In the genomic region with DNA sequence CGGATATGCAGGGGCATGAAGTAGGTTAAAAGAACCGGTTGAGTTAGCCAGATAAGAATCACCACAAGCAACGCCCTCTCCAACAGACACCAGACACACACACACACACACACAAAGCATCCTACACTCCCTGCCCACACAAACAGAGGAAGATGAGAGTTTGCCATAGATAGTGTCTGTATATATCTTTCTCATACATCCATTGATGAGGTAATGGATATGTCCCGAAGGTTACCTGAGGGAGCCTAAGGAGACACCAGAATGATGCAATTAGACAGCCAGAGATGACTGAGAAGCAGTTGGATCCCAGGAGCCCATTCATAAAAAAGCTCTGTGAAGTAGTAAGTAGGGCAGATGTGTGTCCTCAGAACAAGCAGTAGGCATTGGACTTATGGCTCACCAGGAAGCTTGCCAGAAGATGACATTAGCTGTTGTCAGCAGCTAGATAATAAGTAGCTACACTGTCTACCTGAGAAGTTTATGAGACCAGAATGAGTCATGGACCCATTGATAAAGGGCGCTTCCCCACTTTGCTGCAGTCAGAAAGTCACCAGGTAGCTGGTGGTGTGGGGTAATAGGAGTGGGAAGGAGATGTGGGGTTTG, we compare ENCODE assay signal across 15 cellular contexts.
DNase-seq lines count a peak whose midpoint lies in the region; ATAC-seq, FAIRE-seq and TF ChIP-seq lines count a peak whose summit lies in the region.
"Had no signal": no experiment of that assay in that cellular context is flagged by ENCODE, and none has a peak within 500 bp of the region (broad histone marks: within the 10 kb centered on the region; RNA-seq: fewer than 3 reads in every experiment).

No MANE protein-coding gene starts in this region.

- H3K4me1 ChIP-seq in small intestine (ENCODE audit: control insufficient read depth in 2 of 2, insufficient read depth in 1 of 2, low read depth in 1 of 2, low read length in 1 of 2) (no peaks in the 10 kb centered on the region), gastrocnemius medialis (no peaks in the 10 kb centered on the region)
- H3K4me1 ChIP-seq: lower lobe of right lung had no signal

- no peaks in the 10 kb centered on the region for H3K36me3 Mint-ChIP-seq in activated CD8-positive, alpha-beta T cell treated with anti-CD3 and anti-CD28 coated beads, Interleukin-2, amount 10 ng/mL, durations not matched to agents 7 days and 5 days (ENCODE audit: low read depth)
- H3K36me3 Mint-ChIP-seq in activated T-cell treated with anti-CD3 and anti-CD28 coated beads, Interleukin-2, amount 50 U/mL, for 72 hours (ENCODE audit: insufficient read depth in 2 of 2), result no peaks in the 10 kb centered on the region
- H3K36me3 Mint-ChIP-seq: CD8-positive, alpha-beta memory T cell had no signal

- H3K9me3 ChIP-seq in small intestine (ENCODE audit: control insufficient read depth, low read depth) (no peaks in the 10 kb centered on the region), gastrocnemius medialis (no peaks in the 10 kb centered on the region)
- H3K9me3 ChIP-seq: lower lobe of right lung had no signal

- DNase-seq in NCI-H226 (peak; percentile 24), epithelial cell of proximal tubule (ENCODE audit: low read depth) (peak; percentile 76), small intestine (peak; percentile 1), gastrocnemius medialis (no peak)
- no peak for DNase-seq in activated CD8-positive, alpha-beta T cell treated with anti-CD3 and anti-CD28 coated beads, Interleukin-2, amount 10 ng/mL, durations not matched to agents 7 days and 5 days
- no peak for DNase-seq in activated T-cell treated with anti-CD3 and anti-CD28 coated beads, Interleukin-2, amount 50 U/mL, for 72 hours
- no peak for DNase-seq in activated CD4-positive, alpha-beta T cell treated with anti-CD3 and anti-CD28 coated beads for 48 hours
- DNase-seq: CD8-positive, alpha-beta memory T cell; Kasumi-1; lower lobe of right lung; NCI-H2081 treated with DMSO at 0.1 percent for 48 hours; substantia nigra; T-helper 1 cell had no signal

- H3K27me3 Mint-ChIP-seq in activated CD8-positive, alpha-beta T cell treated with anti-CD3 and anti-CD28 coated beads, Interleukin-2, amount 10 ng/mL, durations not matched to agents 7 days and 5 days (ENCODE audit: low read depth), result no peaks in the 10 kb centered on the region
- no peaks in the 10 kb centered on the region for H3K27me3 Mint-ChIP-seq in activated T-cell treated with anti-CD3 and anti-CD28 coated beads, Interleukin-2, amount 50 U/mL, for 72 hours (ENCODE audit: low read depth)
- H3K27me3 Mint-ChIP-seq: CD8-positive, alpha-beta memory T cell had no signal

- no peak for TF ChIP-seq POLR2A in gastrocnemius medialis (IDR thresholded peaks at IDR 0.05)

- CTCF ChIA-PET in activated CD8-positive, alpha-beta T cell treated with anti-CD3 and anti-CD28 coated beads, Interleukin-2, amount 10 ng/mL, durations not matched to agents 7 days and 5 days (lab: Charles Lee), result no interaction called here

- no peak overlapping the region for H3K4me3 Mint-ChIP-seq in activated CD8-positive, alpha-beta T cell treated with anti-CD3 and anti-CD28 coated beads, Interleukin-2, amount 10 ng/mL, durations not matched to agents 7 days and 5 days
- H3K4me3 Mint-ChIP-seq in activated T-cell treated with anti-CD3 and anti-CD28 coated beads, Interleukin-2, amount 50 U/mL, for 72 hours, result no peak overlapping the region
- H3K4me3 Mint-ChIP-seq: CD8-positive, alpha-beta memory T cell; neural crest cell had no signal

- H3K27me3 ChIP-seq in small intestine (ENCODE audit: control insufficient read depth in 2 of 2, insufficient read depth in 2 of 2, low read length in 2 of 2) (no peaks in the 10 kb centered on the region), gastrocnemius medialis (no peaks in the 10 kb centered on the region)

- H3K36me3 ChIP-seq in small intestine (ENCODE audit: control insufficient read depth in 2 of 2, insufficient read depth in 2 of 2, low read length in 2 of 2) (no peaks in the 10 kb centered on the region), gastrocnemius medialis (no peaks in the 10 kb centered on the region)
- H3K36me3 ChIP-seq: lower lobe of right lung had no signal

- H3K27ac ChIP-seq in small intestine (ENCODE audit: low read depth in 1 of 2, low read length in 1 of 2) (no peak overlapping the region), gastrocnemius medialis (no peak overlapping the region)
- H3K27ac ChIP-seq: lower lobe of right lung had no signal

- peak; percentile 73 for ATAC-seq in GM18907 (IDR thresholded peaks at IDR 0.05; ENCODE audit: unreplicated experiment)
- ATAC-seq in activated CD8-positive, alpha-beta T cell treated with anti-CD3 and anti-CD28 coated beads, Interleukin-2, amount 10 ng/mL, durations not matched to agents 7 days and 5 days, result no peak
- ATAC-seq in gastrocnemius medialis, result no peak
- ATAC-seq in activated T-cell treated with anti-CD3 and anti-CD28 coated beads, Interleukin-2, amount 50 U/mL, for 72 hours (replicated peaks in 1 of 2), result no peak
- ATAC-seq: lower lobe of right lung had no signal

- in situ Hi-C loops in gastrocnemius medialis (cut with MboI; ENCODE audit: low sequenced_read_pairs in 4 of 4), result loop anchor here in 1 of 4 donors (25.0 kb wide), 1 partner anchor 301 kb away; a partner anchor contains a TSS

- intact Hi-C loops in gastrocnemius medialis (cut with DNase I; ENCODE audit: low total_unique reads), result no loop called here

- TF ChIP-seq CTCF in epithelial cell of proximal tubule (conservative IDR thresholded peaks at IDR 0.05; ENCODE audit: low read depth, low read length), result no peak
- TF ChIP-seq CTCF in gastrocnemius medialis (IDR thresholded peaks at IDR 0.05 in 4 of 5, conservative IDR thresholded peaks at IDR 0.05 in 1 of 5), result no peak

- POLR2A ChIA-PET in activated CD8-positive, alpha-beta T cell treated with anti-CD3 and anti-CD28 coated beads, Interleukin-2, amount 10 ng/mL, durations not matched to agents 7 days and 5 days (lab: Charles Lee), result no interaction called here

- FAIRE-seq in small intestine (lab: Jason Lieb, UNC), result no peak

- H3K9me3 Mint-ChIP-seq in activated CD8-positive, alpha-beta T cell treated with anti-CD3 and anti-CD28 coated beads, Interleukin-2, amount 10 ng/mL, durations not matched to agents 7 days and 5 days (ENCODE audit: insufficient read depth), result no peaks in the 10 kb centered on the region
- no peaks in the 10 kb centered on the region for H3K9me3 Mint-ChIP-seq in activated T-cell treated with anti-CD3 and anti-CD28 coated beads, Interleukin-2, amount 50 U/mL, for 72 hours
- H3K9me3 Mint-ChIP-seq: neural crest cell had no signal

- no peak overlapping the region for H3K27ac Mint-ChIP-seq in activated CD8-positive, alpha-beta T cell treated with anti-CD3 and anti-CD28 coated beads, Interleukin-2, amount 10 ng/mL, durations not matched to agents 7 days and 5 days
- no peak overlapping the region for H3K27ac Mint-ChIP-seq in activated T-cell treated with anti-CD3 and anti-CD28 coated beads, Interleukin-2, amount 50 U/mL, for 72 hours
- H3K27ac Mint-ChIP-seq: CD8-positive, alpha-beta memory T cell had no signal

- no peaks in the 10 kb centered on the region for H3K4me1 Mint-ChIP-seq in activated CD8-positive, alpha-beta T cell treated with anti-CD3 and anti-CD28 coated beads, Interleukin-2, amount 10 ng/mL, durations not matched to agents 7 days and 5 days (ENCODE audit: low read depth)
- H3K4me1 Mint-ChIP-seq in activated T-cell treated with anti-CD3 and anti-CD28 coated beads, Interleukin-2, amount 50 U/mL, for 72 hours (ENCODE audit: low read depth), result no peaks in the 10 kb centered on the region
- H3K4me1 Mint-ChIP-seq: CD8-positive, alpha-beta memory T cell; neural crest cell had no signal

- H3K4me3 ChIP-seq in epithelial cell of proximal tubule (ENCODE audit: low read depth, low read length) (no peak overlapping the region), small intestine (ENCODE audit: low read depth in 1 of 2, low read length in 2 of 2) (no peak overlapping the region), gastrocnemius medialis (no peak overlapping the region)
- H3K4me3 ChIP-seq: lower lobe of right lung had no signal

- 53 to 81% (median 58%) methylated on average over 5 of the region's 5 CpGs for WGBS in small intestine, 3 donors

Comparison
In these comparisons a context has a peak if more than half of its experiments do, and no peak if none do; other contexts are left out.
1. DNase-seq: peak in NCI-H226 (single experiment), epithelial cell of proximal tubule (single experiment) and small intestine (single experiment); none in activated CD8-positive, alpha-beta T cell treated with anti-CD3 and anti-CD28 coated beads, Interleukin-2, amount 10 ng/mL, durations not matched to agents 7 days and 5 days (single experiment), gastrocnemius medialis (0 of 2), activated T-cell treated with anti-CD3 and anti-CD28 coated beads, Interleukin-2, amount 50 U/mL, for 72 hours (0 of 2) and activated CD4-positive, alpha-beta T cell treated with anti-CD3 and anti-CD28 coated beads for 48 hours (single experiment).